ENCODE assay signal across 10 cellular contexts in the genomic region with DNA sequence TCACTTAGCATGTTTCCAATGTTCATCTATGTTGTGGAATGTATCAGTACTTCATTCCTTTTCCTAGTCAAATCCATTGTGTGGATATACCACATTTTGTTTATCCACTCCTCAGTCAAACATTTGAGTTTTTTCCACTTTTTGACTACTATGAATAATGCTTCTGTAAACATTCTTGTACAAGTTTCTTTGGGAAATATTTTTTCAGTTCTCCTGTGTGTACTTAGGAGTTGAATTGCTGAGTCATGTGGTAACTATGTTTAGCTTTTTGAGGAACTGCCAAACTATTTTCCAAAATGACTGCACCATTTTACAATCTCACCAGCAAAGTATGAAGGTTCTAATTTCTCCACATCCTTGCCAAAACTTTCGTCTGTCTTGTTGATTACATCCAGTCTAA.
DNase-seq lines count a peak whose midpoint lies in the region; ATAC-seq, FAIRE-seq and TF ChIP-seq lines count a peak whose summit lies in the region.
"Had no signal": no experiment of that assay in that cellular context is flagged by ENCODE, and none has a peak within 500 bp of the region (broad histone marks: within the 10 kb centered on the region; RNA-seq: fewer than 3 reads in every experiment).

No MANE protein-coding gene starts in this region.

- DNase-seq in SIG-M5 treated with dmso at 0.1 percent for 504 hours (lab: John Stamatoyannopoulos, UW; ENCODE audit: unreplicated experiment): peak; percentile 49
- no peak for DNase-seq in SIG-M5 (lab: John Stamatoyannopoulos, UW)
- peak; percentile 79 for DNase-seq in mammary epithelial cell
- peak; percentile 26 for DNase-seq in urothelium cell line (ENCODE audit: low spot score)
- DNase-seq in NCI-H526 (lab: John Stamatoyannopoulos, UW): no peak
- DNase-seq in GM19239 (ENCODE audit: insufficient read length, low spot score): no peak
- DNase-seq: activated CD8-positive, alpha-beta memory T cell treated with anti-CD3 and anti-CD28 coated beads, Interleukin-2, amount 50 U/mL, for 48 hours had no signal

- no peaks in the 10 kb centered on the region for H4K20me1 ChIP-seq in mammary epithelial cell (ENCODE audit: insufficient read depth, low read length)
- H4K20me1 ChIP-seq: BLaER1 had no signal

- no TSS peak for BruUV-seq in mammary epithelial cell (replicated peaks; lab: Mats Ljungman, UMichigan)

- FAIRE-seq in urothelium cell line (lab: Jason Lieb, UNC) (peak; percentile 58), GM19239 (lab: Jason Lieb, UNC) (no peak)

- CTCF ChIA-PET in mammary epithelial cell (lab: Charles Lee; ENCODE audit: low non-redundant PET): no interaction called here

- H3K27ac ChIP-seq in mammary epithelial cell (ENCODE audit: insufficient read depth, low read depth, low read length) (peak overlapping the region; percentile 4), layer of hippocampus (ENCODE audit: low read depth, low read length) (peak overlapping the region; percentile 10)
- H3K27ac ChIP-seq: BLaER1 had no signal

- H3K4me2 ChIP-seq in mammary epithelial cell (ENCODE audit: insufficient read depth, low read depth, low read length): peak overlapping the region; percentile 47
- H3K4me2 ChIP-seq: BLaER1 had no signal

- no peaks in the 10 kb centered on the region for H3K9me3 ChIP-seq in mammary epithelial cell (replicated peaks; ENCODE audit: insufficient read depth, low read length)
- H3K9me3 ChIP-seq: BLaER1 had no signal

- H3K4me3 ChIP-seq in mammary epithelial cell (replicated peaks in 1 of 3; ENCODE audit: insufficient read depth in 1 of 3, low read depth in 2 of 3, low read length in 3 of 3): no peak overlapping the region
- H3K4me3 ChIP-seq: BLaER1 had no signal

- no peaks in the 10 kb centered on the region for H3K36me3 ChIP-seq in mammary epithelial cell (ENCODE audit: insufficient read depth, low read length)
- H3K36me3 ChIP-seq: BLaER1 had no signal

- intact Hi-C loops in mammary epithelial cell (cut with micrococcal nuclease): loop anchor here (1.0 to 5.0 kb wide), 2 partner anchors 35 to 223 kb away; a partner anchor contains a TSS

- no peak for TF ChIP-seq CTCF in mammary epithelial cell (conservative IDR thresholded peaks at IDR 0.05 in 1 of 2, IDR thresholded peaks at IDR 0.05 in 1 of 2; ENCODE audit: extremely low read depth in 1 of 2, insufficient read depth in 1 of 2, low read depth in 1 of 2, low read length in 2 of 2)

- no peak for ATAC-seq in HG03460 (IDR thresholded peaks at IDR 0.05; ENCODE audit: unreplicated experiment)

- dilution Hi-C loops in mammary epithelial cell (cut with HindIII; ENCODE audit: low sequenced_read_pairs): no loop called here

- H3K4me1 ChIP-seq in mammary epithelial cell (ENCODE audit: insufficient read depth, low read length): peaks cover 22% of the 10 kb centered on the region
- H3K4me1 ChIP-seq: BLaER1 had no signal

- no peak overlapping the region for H2AFZ ChIP-seq in mammary epithelial cell (ENCODE audit: low read depth, low read length)

- no peaks in the 10 kb centered on the region for H3K79me2 ChIP-seq in mammary epithelial cell (ENCODE audit: insufficient read depth, low read length)

- in situ Hi-C loops in mammary epithelial cell (cut with MboI; ENCODE audit: low sequenced_read_pairs in 2 of 2): no loop called here

- WGBS in mammary epithelial cell (ENCODE audit: low coverage, missing lambda C conversion rate): 0% methylated on average over 1 of the region's 1 CpG

- no peaks in the 10 kb centered on the region for H3K27me3 ChIP-seq in mammary epithelial cell (ENCODE audit: insufficient read depth, low read length)
- H3K27me3 ChIP-seq in layer of hippocampus (ENCODE audit: control insufficient read depth, insufficient read depth, low read length): no peaks in the 10 kb centered on the region
- H3K27me3 ChIP-seq: BLaER1 had no signal

- H3K9ac ChIP-seq in mammary epithelial cell (ENCODE audit: insufficient read depth, low read length): no peak overlapping the region
- H3K9ac ChIP-seq: BLaER1 had no signal

Comparison
In these comparisons a context has a peak if more than half of its experiments do, and no peak if none do; other contexts are left out.
1. DNase-seq: peak in SIG-M5 treated with dmso at 0.1 percent for 504 hours (single experiment), mammary epithelial cell (single experiment) and urothelium cell line (single experiment); none in SIG-M5 (single experiment), NCI-H526 (0 of 2) and GM19239 (single experiment).